In the genomic region with DNA sequence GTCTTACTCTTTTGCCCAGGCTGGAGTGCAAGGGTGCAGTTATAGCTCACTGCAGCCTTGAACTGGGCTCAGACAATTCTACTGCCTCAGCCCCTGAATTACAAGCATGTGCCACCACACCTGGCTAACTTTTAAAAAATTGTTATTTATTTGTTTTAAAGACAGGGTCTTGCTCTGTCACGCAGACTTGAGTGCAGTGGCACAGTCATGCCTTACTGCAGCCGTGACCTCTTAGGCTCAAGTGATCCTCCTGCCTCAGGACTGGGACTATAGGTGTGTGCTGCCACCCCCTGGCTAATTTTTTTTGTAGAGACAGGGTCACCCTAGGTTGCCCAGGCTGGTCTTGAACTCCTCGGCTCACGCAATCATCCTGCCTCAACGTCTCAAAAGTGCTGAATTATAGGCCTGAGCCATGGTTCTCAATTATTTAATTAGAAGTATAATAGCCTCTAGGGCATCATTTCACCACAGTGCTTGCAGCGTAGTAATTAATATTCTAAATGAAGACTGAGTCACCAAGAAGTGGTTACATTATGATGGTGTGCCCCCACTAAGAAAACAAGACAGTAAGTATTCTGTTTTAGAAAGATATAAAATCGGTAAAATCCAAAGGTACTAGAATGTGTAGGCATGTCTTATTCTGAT, we compare ENCODE assay signal across 8 cellular contexts.
DNase-seq lines count a peak whose midpoint lies in the region; ATAC-seq and TF ChIP-seq lines count a peak whose summit lies in the region.

No MANE protein-coding gene starts in this region.

- no peak overlapping the region for H3K4me3 ChIP-seq in breast epithelium
- no peak overlapping the region for H3K4me3 ChIP-seq in lung
- no peak overlapping the region for H3K4me3 ChIP-seq in tibial nerve

- TF ChIP-seq EP300 in tibial nerve (IDR thresholded peaks at IDR 0.05), result no peak

- TF ChIP-seq CTCF in C4-2B (conservative IDR thresholded peaks at IDR 0.05) (peak; percentile 43), breast epithelium (IDR thresholded peaks at IDR 0.05) (peak in 2 of 3 donors; percentile 38 to 60), lung (IDR thresholded peaks at IDR 0.05; ENCODE audit: control extremely low read depth, extremely low read depth) (peak; percentile 15), tibial nerve (IDR thresholded peaks at IDR 0.05) (peak in 3 of 5 experiments; percentile 18 to 56 (median 28))

- 62 to 79% methylated on average over 7 of the region's 7 CpGs for WGBS in lung, 2 donors
- WGBS in tibial nerve, 2 donors, result 78 to 82% methylated on average over 7 of the region's 7 CpGs

- H3K27ac ChIP-seq in C4-2B, result no peak overlapping the region
- H3K27ac ChIP-seq in breast epithelium, result peak overlapping the region in 1 of 2 donors; percentile 46
- H3K27ac ChIP-seq in lung (ENCODE audit: low read depth in 1 of 2, low read length in 1 of 2), result no peak overlapping the region
- no peak overlapping the region for H3K27ac ChIP-seq in tibial nerve

- ATAC-seq in GM18861 (IDR thresholded peaks at IDR 0.05; ENCODE audit: unreplicated experiment) (peak; percentile 82), HG03432 (IDR thresholded peaks at IDR 0.05; ENCODE audit: unreplicated experiment) (peak; percentile 85), lung (ENCODE audit: insufficient read depth, low FRiP score) (peak; percentile 80)

- TF ChIP-seq POLR2A in breast epithelium (IDR thresholded peaks at IDR 0.05) (no peak), tibial nerve (IDR thresholded peaks at IDR 0.05) (no peak)

- H3K4me1 ChIP-seq in breast epithelium (no peaks in the 10 kb centered on the region), lung (ENCODE audit: control insufficient read depth in 2 of 2, insufficient read depth in 2 of 2, low read length in 2 of 2) (peaks cover 0 to 6% of the 10 kb centered on the region in 2 donors), tibial nerve (peaks cover 0 to 12% (median 0%) of the 10 kb centered on the region in 4 donors)

- H3K27me3 ChIP-seq in breast epithelium, result no peaks in the 10 kb centered on the region
- no peaks in the 10 kb centered on the region for H3K27me3 ChIP-seq in lung (ENCODE audit: control insufficient read depth, insufficient read depth)
- H3K27me3 ChIP-seq in tibial nerve, result no peaks in the 10 kb centered on the region

- intact Hi-C loops in breast epithelium (cut with DNase I; ENCODE audit: low total_unique reads), result loop anchor here (10.0 kb wide), 1 partner anchor 134 kb away; no protein-coding TSS in a partner anchor

- H3K36me3 ChIP-seq in breast epithelium (no peaks in the 10 kb centered on the region), lung (ENCODE audit: control insufficient read depth in 2 of 2, insufficient read depth in 2 of 2, low read length in 2 of 2) (no peaks in the 10 kb centered on the region), tibial nerve (no peaks in the 10 kb centered on the region)

- peak; percentile 20 for DNase-seq in T follicular helper cell (ENCODE audit: low read depth)
- DNase-seq in breast epithelium (ENCODE audit: low spot score in 2 of 2), result peak in 1 of 2 donors; percentile 37
- DNase-seq in lung (ENCODE audit: low spot score), result peak; percentile 65
- peak in 1 of 2 donors; percentile 51 for DNase-seq in tibial nerve (ENCODE audit: low spot score in 2 of 2)
- no peak for DNase-seq in cerebellar nuclear complex (lab: John Stamatoyannopoulos, UW)

- no peaks in the 10 kb centered on the region for H3K9me3 ChIP-seq in breast epithelium
- no peaks in the 10 kb centered on the region for H3K9me3 ChIP-seq in lung (ENCODE audit: control insufficient read depth in 2 of 2, insufficient read depth in 1 of 2, low read length in 1 of 2)
- no peaks in the 10 kb centered on the region for H3K9me3 ChIP-seq in tibial nerve

Comparison
In these comparisons a context has a peak if more than half of its experiments do, and no peak if none do; other contexts are left out.
1. DNase-seq: peak in T follicular helper cell (single experiment) and lung (single experiment); none in cerebellar nuclear complex (0 of 2).
2. Peak in every context shown above with its lines, with median percentiles within 50 percentile points of each other: CTCF ChIP-seq and ATAC-seq.